8 cellular contexts compared by ENCODE assay signal in the genomic region with DNA sequence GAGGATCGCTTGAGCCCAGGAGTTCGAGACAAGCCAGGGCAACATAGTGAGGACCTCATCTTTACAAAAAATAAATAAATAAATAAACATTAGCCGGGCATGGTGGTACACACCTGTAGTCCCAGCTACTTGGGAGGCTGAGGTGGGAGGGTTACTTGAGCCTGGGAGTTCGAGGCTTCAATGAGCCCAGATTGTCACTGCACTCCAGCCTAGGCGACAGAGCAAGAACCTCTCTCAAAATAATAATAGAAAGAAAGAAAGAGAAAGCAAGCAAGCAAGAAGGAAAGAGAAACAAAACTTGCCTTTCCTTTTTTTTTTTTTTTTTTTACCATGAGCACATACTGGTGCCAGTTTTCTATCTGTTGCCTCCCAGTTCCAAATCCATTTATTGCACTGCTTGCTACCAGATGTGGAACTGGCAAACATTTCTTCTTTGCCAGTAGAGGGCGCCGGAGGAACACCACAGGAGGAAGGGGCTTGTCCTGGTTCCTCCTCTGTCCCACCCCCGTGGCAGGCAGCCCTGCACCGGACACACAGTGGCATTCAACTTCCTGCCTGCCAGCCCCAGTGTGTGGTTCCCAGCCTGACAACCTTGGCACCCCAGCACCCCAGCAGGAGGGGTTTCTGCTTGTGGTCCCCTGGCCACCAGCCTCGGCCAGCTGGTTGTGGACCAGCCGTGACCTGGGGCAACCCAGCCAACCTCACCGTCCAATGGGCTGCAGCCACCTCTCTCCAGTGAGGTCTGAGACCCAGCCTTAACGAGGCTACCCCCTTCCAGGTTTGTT. TPM values are rescaled to one million over a fixed set of nuclear protein-coding genes. Genes with fewer than 3 reads are reported as not detected.
A peak's percentile ranks its signal among the peaks of the same experiment; 100 is the strongest.
DNase-seq lines count a peak whose midpoint lies in the region; ATAC-seq, FAIRE-seq and TF ChIP-seq lines count a peak whose summit lies in the region.
"Not testable (repeated sequence)": the region's sequence is repeated elsewhere in the genome, so short reads cannot be mapped to it uniquely, and the experiment has no call there.

No MANE protein-coding gene starts in this region.

- not testable (repeated sequence) for H3K9ac ChIP-seq in kidney (ENCODE audit: low read length in 2 of 2)

- H3K9me3 ChIP-seq in RWPE2 (ENCODE audit: severe bottlenecking); kidney (ENCODE audit: control insufficient read depth in 1 of 2, low read length in 2 of 2); tibial artery: not testable (repeated sequence)

- peak; percentile 22 for TF ChIP-seq CTCF in RWPE2 (IDR thresholded peaks at IDR 0.05; ENCODE audit: poor library complexity, severe bottlenecking)
- peak; percentile 32 for TF ChIP-seq CTCF in bronchial epithelial cell (IDR thresholded peaks at IDR 0.05; ENCODE audit: insufficient read depth, low read length, severe bottlenecking)
- TF ChIP-seq CTCF in kidney (IDR thresholded peaks at IDR 0.05; ENCODE audit: borderline replicate concordance, extremely low read depth, insufficient read depth) = peak; percentile 18
- peak; percentile 37 to 39 for TF ChIP-seq CTCF in tibial artery (IDR thresholded peaks at IDR 0.05)

- FAIRE-seq in bronchial epithelial cell (lab: Jason Lieb, UNC); kidney (lab: Jason Lieb, UNC): not testable (repeated sequence)

- intact Hi-C loops in kidney (cut with DNase I); tibial artery (cut with DNase I; ENCODE audit: low total_unique reads): not testable (repeated sequence)

- not testable (repeated sequence) for H3K4me1 ChIP-seq in RWPE2 (ENCODE audit: insufficient read depth, poor library complexity, severe bottlenecking); kidney (ENCODE audit: control insufficient read depth in 1 of 2, insufficient read depth in 1 of 2, low read depth in 1 of 2, low read length in 2 of 2); tibial artery

- ATAC-seq in GM18517 (IDR thresholded peaks at IDR 0.05; ENCODE audit: unreplicated experiment) = peak; percentile 87
- ATAC-seq in RWPE2 (ENCODE audit: low read depth) = peak; percentile 82

- DNase-seq in HK-2 (ENCODE audit: unreplicated experiment) (peak; percentile 57), RWPE2 (ENCODE audit: low spot score) (peak; percentile 64), bronchial epithelial cell (ENCODE audit: low read depth) (peak; percentile 25), skeletal muscle cell (ENCODE audit: low read depth) (peak; percentile 11), tibial artery (peak; percentile 37 to 86)
- peak; percentile 78 for DNase-seq in activated CD8-positive, alpha-beta memory T cell treated with anti-CD3 and anti-CD28 coated beads for 24 hours
- not testable (repeated sequence) for DNase-seq in kidney

- H3K27me3 ChIP-seq in RWPE2 (ENCODE audit: insufficient read depth, poor library complexity, severe bottlenecking); bronchial epithelial cell (ENCODE audit: control insufficient read depth, insufficient read depth, low read length); tibial artery: not testable (repeated sequence)

- not testable (repeated sequence) for H3K36me3 ChIP-seq in RWPE2 (ENCODE audit: low read depth); bronchial epithelial cell (ENCODE audit: control insufficient read depth, insufficient read depth, low read length); kidney (ENCODE audit: control insufficient read depth in 1 of 2, insufficient read depth in 2 of 2, low read length in 2 of 2); tibial artery

- not testable (repeated sequence) for H3K4me3 ChIP-seq in RWPE2 (ENCODE audit: severe bottlenecking); bronchial epithelial cell (ENCODE audit: low read depth, low read length); kidney (ENCODE audit: low read length in 2 of 2); skeletal muscle cell (ENCODE audit: low read depth, low read length)
- H3K4me3 ChIP-seq in tibial artery = peak overlapping the region; percentile 23 to 34

- H3K27ac ChIP-seq in RWPE2 (ENCODE audit: poor library complexity, severe bottlenecking); kidney (ENCODE audit: low read depth in 2 of 2, low read length in 2 of 2); tibial artery: not testable (repeated sequence)

RNA-seq across cellular contexts. Expression of gene ATXN2L, which starts 20.4 kb away (rescaled TPM):
- total RNA-seq in bronchial epithelial cell (27.4 and 35.7 TPM in 2 replicates), kidney (102 TPM)
- polyA plus RNA-seq in kidney (ENCODE audit: insufficient read depth, low read depth, low replicate concordance) = 43.2 TPM

RNA-seq across cellular contexts. Expression of gene TUFM, which starts 43.7 kb away (rescaled TPM):
- 146 and 176 TPM in 2 replicates for total RNA-seq in bronchial epithelial cell
- 146 TPM for total RNA-seq in kidney
- polyA plus RNA-seq in kidney (ENCODE audit: insufficient read depth, low read depth, low replicate concordance) = 443 TPM

RNA-seq across cellular contexts. Expression of gene NPIPB9, which starts 50.8 kb away (rescaled TPM):
- 0.77 and 1.6 TPM in 2 replicates for total RNA-seq in bronchial epithelial cell
- total RNA-seq in kidney = 3.5 TPM
- 0.37 TPM for polyA plus RNA-seq in kidney (ENCODE audit: insufficient read depth, low read depth, low replicate concordance)
